In genomic region chr14:100850841-100851585, GRCh38 we compare ENCODE assay signal across 9 cellular contexts. TPM values are rescaled to one million over a fixed set of nuclear protein-coding genes. Genes with fewer than 3 reads are reported as not detected.
A peak's percentile ranks its signal among the peaks of the same experiment; 100 is the strongest.
DNase-seq lines count a peak whose midpoint lies in the region; ATAC-seq and TF ChIP-seq lines count a peak whose summit lies in the region.
"Had no signal": no experiment of that assay in that cellular context is flagged by ENCODE, and none has a peak within 500 bp of the region (broad histone marks: within the 10 kb centered on the region; RNA-seq: fewer than 3 reads in every experiment).

No MANE protein-coding gene starts in this region.

- H3K27ac Mint-ChIP-seq in Caco-2 (ENCODE audit: unreplicated experiment) (no peak overlapping the region), activated B cell treated with CpG ODN at 0.5 μM for 24 hours (no peak overlapping the region)
- H3K27ac Mint-ChIP-seq: stimulated activated naive CD8-positive, alpha-beta T cell treated with anti-CD3 and anti-CD28 coated beads, Interleukin-15, Interleukin-2, amounts not matched to agents 100 ng/mL and 50 ng/mL, for 24 hours had no signal

- H3K79me2 ChIP-seq in mammary epithelial cell (ENCODE audit: insufficient read depth, low read length) = no peaks in the 10 kb centered on the region

- no peaks in the 10 kb centered on the region for H3K4me1 ChIP-seq in Caco-2
- no peaks in the 10 kb centered on the region for H3K4me1 ChIP-seq in mammary epithelial cell (ENCODE audit: insufficient read depth, low read length)
- no peaks in the 10 kb centered on the region for H3K4me1 ChIP-seq in lung (ENCODE audit: control insufficient read depth in 2 of 2, insufficient read depth in 2 of 2, low read length in 2 of 2)

- H3K4me3 Mint-ChIP-seq in Caco-2 (ENCODE audit: unreplicated experiment) (no peak overlapping the region), activated B cell treated with CpG ODN at 0.5 μM for 24 hours (no peak overlapping the region)
- H3K4me3 Mint-ChIP-seq: stimulated activated naive CD8-positive, alpha-beta T cell treated with anti-CD3 and anti-CD28 coated beads, Interleukin-15, Interleukin-2, amounts not matched to agents 100 ng/mL and 50 ng/mL, for 24 hours had no signal

- H3K36me3 Mint-ChIP-seq in Caco-2 (ENCODE audit: insufficient read depth, unreplicated experiment) (no peaks in the 10 kb centered on the region), activated B cell treated with CpG ODN at 0.5 μM for 24 hours (ENCODE audit: low read depth) (no peaks in the 10 kb centered on the region)

- no peak overlapping the region for H3K9ac ChIP-seq in mammary epithelial cell (ENCODE audit: insufficient read depth, low read length)

- H3K9me3 ChIP-seq in Caco-2 (no peaks in the 10 kb centered on the region), mammary epithelial cell (replicated peaks; ENCODE audit: insufficient read depth, low read length) (no peaks in the 10 kb centered on the region), lung (ENCODE audit: control insufficient read depth in 2 of 2, insufficient read depth in 1 of 2, low read length in 1 of 2) (no peaks in the 10 kb centered on the region)

- no peak overlapping the region for H3K27ac ChIP-seq in mammary epithelial cell (ENCODE audit: insufficient read depth, low read depth, low read length)
- H3K27ac ChIP-seq in lung (ENCODE audit: low read depth in 1 of 2, low read length in 1 of 2) = no peak overlapping the region

- ATAC-seq in GM21423 (IDR thresholded peaks at IDR 0.05; ENCODE audit: unreplicated experiment) = peak; percentile 66
- ATAC-seq in activated B cell treated with CpG ODN at 0.5 μM for 24 hours (ENCODE audit: low read depth) = peak; percentile 37
- ATAC-seq in lung (ENCODE audit: insufficient read depth, low FRiP score) = peak; percentile 45

- peaks cover 3% of the 10 kb centered on the region for H3K27me3 Mint-ChIP-seq in Caco-2 (ENCODE audit: insufficient read depth, unreplicated experiment)
- no peaks in the 10 kb centered on the region for H3K27me3 Mint-ChIP-seq in activated B cell treated with CpG ODN at 0.5 μM for 24 hours
- H3K27me3 Mint-ChIP-seq: stimulated activated naive CD8-positive, alpha-beta T cell treated with anti-CD3 and anti-CD28 coated beads, Interleukin-15, Interleukin-2, amounts not matched to agents 100 ng/mL and 50 ng/mL, for 24 hours had no signal

- peak; percentile 60 to 67 for TF ChIP-seq CTCF in Caco-2 (IDR thresholded peaks at IDR 0.05; ENCODE audit: insufficient read depth in 1 of 2, low read depth in 1 of 2, low read length in 1 of 2, severe bottlenecking in 1 of 2, unreplicated experiment in 1 of 2)
- no peak for TF ChIP-seq CTCF in activated B cell treated with CpG ODN at 0.5 μM for 24 hours (IDR thresholded peaks at IDR 0.05)
- TF ChIP-seq CTCF in mammary epithelial cell (conservative IDR thresholded peaks at IDR 0.05 in 1 of 2, IDR thresholded peaks at IDR 0.05 in 1 of 2; ENCODE audit: extremely low read depth in 1 of 2, insufficient read depth in 1 of 2, low read depth in 1 of 2, low read length in 2 of 2) = peak; percentile 75 to 89
- peak; percentile 52 for TF ChIP-seq CTCF in lung (IDR thresholded peaks at IDR 0.05; ENCODE audit: control extremely low read depth, extremely low read depth)

- intact Hi-C loops in Caco-2 (cut with micrococcal nuclease; ENCODE audit: unreplicated experiment) (no loop called here), activated B cell treated with CpG ODN at 0.5 μM for 24 hours (cut with micrococcal nuclease) (no loop called here), mammary epithelial cell (cut with micrococcal nuclease) (loop anchor here (1.0 to 2.0 kb wide), 2 partner anchors 50 to 777 kb away; no protein-coding TSS in a partner anchor)

- POLR2A ChIA-PET in Caco-2 (lab: Charles Lee) (no interaction called here), activated B cell treated with CpG ODN at 0.5 μM for 24 hours (lab: Charles Lee) (no interaction called here)

- BruUV-seq in Caco-2 (replicated peaks; lab: Mats Ljungman, UMichigan) = no TSS peak
- BruUV-seq in mammary epithelial cell (replicated peaks; lab: Mats Ljungman, UMichigan) = no TSS peak

- H3K27me3 ChIP-seq in Caco-2 (replicated peaks; ENCODE audit: control insufficient read depth, insufficient read depth, low read length) (no peaks in the 10 kb centered on the region), mammary epithelial cell (ENCODE audit: insufficient read depth, low read length) (no peaks in the 10 kb centered on the region), lung (ENCODE audit: control insufficient read depth, insufficient read depth) (no peaks in the 10 kb centered on the region)

- dilution Hi-C loops in mammary epithelial cell (cut with HindIII; ENCODE audit: low sequenced_read_pairs) = loop anchor here (5.0 kb wide), 4 partner anchors 56 to 781 kb away; no protein-coding TSS in a partner anchor

- no peak overlapping the region for H3K4me3 ChIP-seq in Caco-2 (ENCODE audit: low read depth, low read length)
- H3K4me3 ChIP-seq in mammary epithelial cell (replicated peaks in 1 of 3; ENCODE audit: insufficient read depth in 1 of 3, low read depth in 2 of 3, low read length in 3 of 3) = no peak overlapping the region
- no peak overlapping the region for H3K4me3 ChIP-seq in lung

- DNase-seq in Caco-2 (peak; percentile 61 to 72), MV-4-11 (lab: John Stamatoyannopoulos, UW) (peak; percentile 32), activated B cell treated with CpG ODN at 0.5 μM for 24 hours (peak; percentile 63), mammary epithelial cell (peak; percentile 27), lung (ENCODE audit: low spot score) (peak; percentile 71), middle frontal gyrus (ENCODE audit: extremely low spot score, low spot score) (no peak)
- peak; percentile 95 for DNase-seq in stimulated activated CD8-positive, alpha-beta memory T cell treated with anti-CD3 and anti-CD28 coated beads, Interleukin-4, amount 100 ng/mL, for 48 hours

- 58% methylated on average over 5 of the region's 8 CpGs for WGBS in mammary epithelial cell (ENCODE audit: low coverage, missing lambda C conversion rate)
- WGBS in lung, 2 donors = 59 to 75% methylated on average over 8 of the region's 8 CpGs

- H3K4me1 Mint-ChIP-seq in Caco-2 (ENCODE audit: low read depth, unreplicated experiment) (no peaks in the 10 kb centered on the region), activated B cell treated with CpG ODN at 0.5 μM for 24 hours (no peaks in the 10 kb centered on the region)

- no peak overlapping the region for H2AFZ ChIP-seq in mammary epithelial cell (ENCODE audit: low read depth, low read length)

- in situ Hi-C loops in mammary epithelial cell (cut with MboI; ENCODE audit: low sequenced_read_pairs in 2 of 2) = no loop called here

- H3K9me3 Mint-ChIP-seq in Caco-2 (ENCODE audit: unreplicated experiment) = no peaks in the 10 kb centered on the region
- H3K9me3 Mint-ChIP-seq in activated B cell treated with CpG ODN at 0.5 μM for 24 hours = no peaks in the 10 kb centered on the region
- H3K9me3 Mint-ChIP-seq: stimulated activated naive CD8-positive, alpha-beta T cell treated with anti-CD3 and anti-CD28 coated beads, Interleukin-15, Interleukin-2, amounts not matched to agents 100 ng/mL and 50 ng/mL, for 24 hours had no signal

- H3K36me3 ChIP-seq in Caco-2 (ENCODE audit: control insufficient read depth, insufficient read depth, low read length) (no peaks in the 10 kb centered on the region), mammary epithelial cell (ENCODE audit: insufficient read depth, low read length) (no peaks in the 10 kb centered on the region), lung (ENCODE audit: control insufficient read depth in 2 of 2, insufficient read depth in 2 of 2, low read length in 2 of 2) (no peaks in the 10 kb centered on the region)

- H4K20me1 ChIP-seq in mammary epithelial cell (ENCODE audit: insufficient read depth, low read length) = no peaks in the 10 kb centered on the region

- no peak overlapping the region for H3K4me2 ChIP-seq in mammary epithelial cell (ENCODE audit: insufficient read depth, low read depth, low read length)

- CTCF ChIA-PET in Caco-2 (lab: Charles Lee) (interaction anchor here (1.0 to 1.3 kb wide), 3 partner anchors 10 to 50 kb away, joined by 3 to 5 read pairs (median 4); no protein-coding TSS in a partner anchor), activated B cell treated with CpG ODN at 0.5 μM for 24 hours (lab: Charles Lee) (interaction anchor here (0.6 to 1.2 kb wide), 5 partner anchors 385 to 780 kb away, joined by 3 to 4 read pairs (median 3); no protein-coding TSS in a partner anchor), mammary epithelial cell (lab: Charles Lee; ENCODE audit: low non-redundant PET) (no interaction called here)

RNA-seq across cellular contexts. Expression of gene MEG3, which starts 25.1 kb away (rescaled TPM):
- total RNA-seq in Caco-2 (2022) = 0.37 TPM in 1 of 2 replicates, not detected in the other
- total RNA-seq in activated B cell treated with CpG ODN at 0.5 μM for 24 hours = not detected in 2 replicates
- 10 to 100 TPM in 1 of 2 donors, under 1 TPM in 1; 0.83 to 75.5 TPM for total RNA-seq in mammary epithelial cell
- polyA plus RNA-seq in mammary epithelial cell = 20.8 TPM
- polyA minus RNA-seq in mammary epithelial cell = 33.5 TPM
- 100 to 1,000 TPM in 1 of 2 donors, 1 to 10 TPM in 1; 8.0 to 267 TPM for total RNA-seq in lung
- polyA plus RNA-seq in lung = 10 to 100 TPM in 1 of 2 donors, 1 to 10 TPM in 1; 5.9 to 21.6 TPM

RNA-seq across cellular contexts. Expression of gene RTL1, which starts 52.5 kb away (rescaled TPM):
- total RNA-seq in Caco-2 (2022) = not detected in 2 replicates
- not detected in 2 replicates for total RNA-seq in activated B cell treated with CpG ODN at 0.5 μM for 24 hours
- not detected for total RNA-seq in mammary epithelial cell
- polyA plus RNA-seq in mammary epithelial cell = not detected
- not detected for polyA minus RNA-seq in mammary epithelial cell
- total RNA-seq in lung = under 1 TPM in 1 of 2 donors, not detected in 1; 0.09 TPM
- under 1 TPM in 1 of 2 donors, not detected in 1; 0.02 TPM for polyA plus RNA-seq in lung
